ENCODE assay signal across 8 cellular contexts in the genomic region with DNA sequence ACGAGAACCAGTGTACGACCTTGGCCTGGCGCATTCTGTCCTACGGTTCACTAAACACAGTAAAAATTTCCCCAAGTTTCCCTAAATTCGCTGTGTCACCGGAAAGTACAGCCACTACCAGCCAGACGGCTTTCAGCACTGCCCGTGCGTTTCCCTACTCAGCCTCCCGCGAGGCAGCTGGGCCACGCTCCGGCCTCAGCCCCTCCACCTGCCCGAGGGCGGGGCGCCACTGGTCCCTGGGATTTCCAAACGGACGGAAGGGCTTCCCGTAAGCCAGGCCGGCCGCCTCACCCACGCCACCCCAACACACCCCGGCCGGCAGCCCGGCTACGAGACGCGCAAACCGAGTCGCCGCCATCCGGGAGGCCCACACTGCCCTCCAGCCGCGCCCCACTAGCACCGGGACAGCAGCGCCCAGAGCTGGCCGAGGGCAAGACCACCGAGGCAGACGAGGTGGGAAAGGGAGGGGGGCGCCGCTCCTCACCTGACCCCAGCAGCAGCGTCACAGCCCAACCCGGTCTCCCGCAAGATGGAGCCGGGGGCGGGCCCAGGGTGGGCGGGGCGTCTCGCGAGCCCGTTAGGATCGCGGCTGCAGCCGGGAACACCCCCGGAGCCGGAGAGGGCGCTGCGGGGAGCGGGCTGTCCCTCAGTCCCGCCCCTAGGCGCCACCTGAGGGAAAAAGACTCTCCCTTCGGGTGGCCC. TPM values are rescaled to one million over a fixed set of nuclear protein-coding genes. Genes with fewer than 3 reads are reported as not detected.
DNase-seq lines count a peak whose midpoint lies in the region; TF ChIP-seq lines count a peak whose summit lies in the region.

Gene ANXA7 (minus strand): TSS at position 531 of the 702 bp plus-strand sequence. CDS start 13,202 bp downstream, outside the sequence.

- H3K9me3 ChIP-seq in SK-N-SH, result no peaks in the 10 kb centered on the region
- no peaks in the 10 kb centered on the region for H3K9me3 ChIP-seq in suprapubic skin

- peak within 1 kb of the TSS; percentile 87 for H3K4me2 ChIP-seq in SK-N-SH

- H2AFZ ChIP-seq in SK-N-SH (ENCODE audit: low read depth), result peak within 1 kb of the TSS; percentile 88

- peaks cover 16% of the 10 kb centered on the region for H4K20me1 ChIP-seq in SK-N-SH (ENCODE audit: insufficient read depth)

- DNase-seq in GM10266 (ENCODE audit: extremely low spot score), result peak; percentile 96
- no peak for DNase-seq in HFF-Myc (ENCODE audit: extremely low read depth, low read depth)
- peak; percentile 69 for DNase-seq in MV-4-11 (lab: John Stamatoyannopoulos, UW)
- DNase-seq in SK-N-SH, result peak; percentile 99
- peak; percentile 97 for DNase-seq in activated naive CD4-positive, alpha-beta T cell treated with anti-CD3 and anti-CD28 coated beads, Interleukin-2, amount 50 U/mL, for 16 hours
- DNase-seq in globus pallidus (ENCODE audit: low spot score), result peak; percentile 91
- peak; percentile 87 for DNase-seq in occipital lobe (lab: John Stamatoyannopoulos, UW)
- peak; percentile 95 for DNase-seq in suprapubic skin (ENCODE audit: low spot score in 2 of 2)

- peaks cover 51% of the 10 kb centered on the region for H3K79me2 ChIP-seq in SK-N-SH (ENCODE audit: insufficient read depth)

- peak within 1 kb of the TSS; percentile 80 to 88 for H3K27ac ChIP-seq in SK-N-SH (ENCODE audit: low read depth in 2 of 2, low read length in 1 of 2)
- peak within 1 kb of the TSS; percentile 99 for H3K27ac ChIP-seq in suprapubic skin

- no peak for TF ChIP-seq RAD21 in SK-N-SH (IDR thresholded peaks at IDR 0.05; ENCODE audit: low read length)

- H3F3A ChIP-seq in SK-N-SH (replicated peaks; ENCODE audit: insufficient read depth), result peaks cover 8% of the 10 kb centered on the region

- WGBS in SK-N-SH (ENCODE audit: low lambda C conversion rate), result 3% methylated on average over 12 of the region's 62 CpGs
- WGBS in suprapubic skin, result 0% methylated on average over 59 of the region's 62 CpGs

- no peaks in the 10 kb centered on the region for H3K9me2 ChIP-seq in SK-N-SH

- H3K36me3 ChIP-seq in SK-N-SH (replicated peaks in 1 of 2; ENCODE audit: control insufficient read depth in 1 of 2, insufficient read depth in 2 of 2, low read length in 1 of 2) (peaks cover 0 to 13% of the 10 kb centered on the region in 2 experiments), suprapubic skin (no peaks in the 10 kb centered on the region)

- CTCF ChIA-PET in SK-N-SH (lab: Yijun Ruan, JAX), result interaction anchor here (1.1 to 1.6 kb wide), 3 partner anchors 16 to 162 kb away, joined by 3 to 5 read pairs (median 4); no protein-coding TSS in a partner anchor

- H3K4me3 ChIP-seq in HFF-Myc (replicated peaks; ENCODE audit: low read depth, low read length) (peak within 1 kb of the TSS; percentile 91), SK-N-SH (ENCODE audit: low read depth in 2 of 2, low read length in 1 of 2) (peak within 1 kb of the TSS; percentile 74 to 83), suprapubic skin (peak within 1 kb of the TSS; percentile 100)

- peak; percentile 12 to 87 for TF ChIP-seq POLR2A in suprapubic skin (IDR thresholded peaks at IDR 0.05)

- peak within 1 kb of the TSS; percentile 95 for H3K9ac ChIP-seq in SK-N-SH

- peak; percentile 26 for TF ChIP-seq CTCF in GM10266 (IDR thresholded peaks at IDR 0.05; ENCODE audit: control insufficient read depth, insufficient read depth, low read depth, missing control alignments)
- TF ChIP-seq CTCF in HFF-Myc (IDR thresholded peaks at IDR 0.05; ENCODE audit: low read depth, low read length, missing control alignments), result no peak
- TF ChIP-seq CTCF in SK-N-SH (IDR thresholded peaks at IDR 0.05), result no peak; the same call in 1 of the 2 replicates
- peak in 1 of 2 donors; percentile 40 for TF ChIP-seq CTCF in suprapubic skin (IDR thresholded peaks at IDR 0.05)

- POLR2A ChIA-PET in SK-N-SH (lab: Yijun Ruan, JAX), result interaction anchor here (1.3 kb wide), 1 partner anchor 162 kb away, joined by 5 read pairs; no protein-coding TSS in a partner anchor

- H3K4me1 ChIP-seq in SK-N-SH (ENCODE audit: control insufficient read depth in 1 of 2, insufficient read depth in 2 of 2, low read depth in 1 of 2, low read length in 1 of 2) (peaks cover 7 to 8% of the 10 kb centered on the region in 2 experiments; a peak in 1 of 4 replicates), suprapubic skin (peaks cover 26% of the 10 kb centered on the region)

- TF ChIP-seq EP300 in SK-N-SH (IDR thresholded peaks at IDR 0.05; ENCODE audit: borderline replicate concordance in 1 of 2, low read depth in 1 of 2, low read length in 1 of 2), result no peak
- TF ChIP-seq EP300 in suprapubic skin (IDR thresholded peaks at IDR 0.05), result no peak

- H3K27me3 ChIP-seq in SK-N-SH (ENCODE audit: insufficient read depth), result no peaks in the 10 kb centered on the region
- no peaks in the 10 kb centered on the region for H3K27me3 ChIP-seq in suprapubic skin

TF ChIP-seq in SK-N-SH, 30 proteins besides CTCF, POLR2A, EP300 and RAD21 (continues in another document):
- TF ChIP-seq CHD2 (IDR thresholded peaks at IDR 0.05; ENCODE audit: low read length, partially characterized antibody) (peak; percentile 90), GATA2 (CRISPR knock-in tag; IDR thresholded peaks at IDR 0.05) (no peak), FOSL2 (IDR thresholded peaks at IDR 0.05; ENCODE audit: borderline replicate concordance, low read depth) (no peak), SMC3 (IDR thresholded peaks at IDR 0.05; ENCODE audit: low read depth, low read length) (no peak), SIN3A (IDR thresholded peaks at IDR 0.05; ENCODE audit: borderline replicate concordance, low read depth, low read length) (no peak; the same call in 1 of the 2 replicates), TCF12 (IDR thresholded peaks at IDR 0.05) (no peak), MXI1 (IDR thresholded peaks at IDR 0.05; ENCODE audit: low read depth, low read length) (peak; percentile 86; the same call in 1 of the 2 replicates), POLR2AphosphoS5 (IDR thresholded peaks at IDR 0.05; ENCODE audit: low read depth, low read length) (peak; percentile 59; the same call in 1 of the 2 replicates), FOXJ3 (CRISPR knock-in tag; IDR thresholded peaks at IDR 0.05) (no peak; the same call in 1 of the 2 replicates), RFX5 (IDR thresholded peaks at IDR 0.05; ENCODE audit: low read length) (no peak), JUND (IDR thresholded peaks at IDR 0.05) (no peak), FOXM1 (IDR thresholded peaks at IDR 0.05; ENCODE audit: low read depth) (no peak), ELF1 (IDR thresholded peaks at IDR 0.05) (no peak), NRF1 (IDR thresholded peaks at IDR 0.05; ENCODE audit: low read depth, low read length) (no peak), YY1 (IDR thresholded peaks at IDR 0.05; ENCODE audit: low read depth) (no peak; the same call in 1 of the 2 replicates), TAF1 (IDR thresholded peaks at IDR 0.05; ENCODE audit: borderline replicate concordance, low read depth, low read length) (no peak; the same call in 1 of the 2 replicates), RCOR1 (IDR thresholded peaks at IDR 0.05; ENCODE audit: low read length) (no peak), RXRA (IDR thresholded peaks at IDR 0.05; ENCODE audit: borderline replicate concordance, low read depth) (no peak), GABPA (IDR thresholded peaks at IDR 0.05; ENCODE audit: low read depth) (0 out of 2 replicates have a peak, but pooled peaks have one; percentile 26)
- TF ChIP-seq, protein P1, sequence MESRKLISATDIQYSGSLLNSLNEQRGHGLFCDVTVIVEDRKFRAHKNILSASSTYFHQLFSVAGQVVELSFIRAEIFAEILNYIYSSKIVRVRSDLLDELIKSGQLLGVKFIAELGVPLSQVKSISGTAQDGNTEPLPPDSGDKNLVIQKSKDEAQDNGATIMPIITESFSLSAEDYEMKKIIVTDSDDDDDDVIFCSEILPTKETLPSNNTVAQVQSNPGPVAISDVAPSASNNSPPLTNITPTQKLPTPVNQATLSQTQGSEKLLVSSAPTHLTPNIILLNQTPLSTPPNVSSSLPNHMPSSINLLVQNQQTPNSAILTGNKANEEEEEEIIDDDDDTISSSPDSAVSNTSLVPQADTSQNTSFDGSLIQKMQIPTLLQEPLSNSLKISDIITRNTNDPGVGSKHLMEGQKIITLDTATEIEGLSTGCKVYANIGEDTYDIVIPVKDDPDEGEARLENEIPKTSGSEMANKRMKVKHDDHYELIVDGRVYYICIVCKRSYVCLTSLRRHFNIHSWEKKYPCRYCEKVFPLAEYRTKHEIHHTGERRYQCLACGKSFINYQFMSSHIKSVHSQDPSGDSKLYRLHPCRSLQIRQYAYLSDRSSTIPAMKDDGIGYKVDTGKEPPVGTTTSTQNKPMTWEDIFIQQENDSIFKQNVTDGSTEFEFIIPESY (IDR thresholded peaks at IDR 0.05; ENCODE audit: borderline replicate concordance, low read depth), result peak; percentile 66; the same call in 1 of the 2 replicates
- TF ChIP-seq, protein P2, sequence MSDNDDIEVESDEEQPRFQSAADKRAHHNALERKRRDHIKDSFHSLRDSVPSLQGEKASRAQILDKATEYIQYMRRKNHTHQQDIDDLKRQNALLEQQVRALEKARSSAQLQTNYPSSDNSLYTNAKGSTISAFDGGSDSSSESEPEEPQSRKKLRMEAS (IDR thresholded peaks at IDR 0.05; ENCODE audit: low read depth), result peak; percentile 57; the same call in 1 of the 2 replicates
- TF ChIP-seq, protein P3, sequence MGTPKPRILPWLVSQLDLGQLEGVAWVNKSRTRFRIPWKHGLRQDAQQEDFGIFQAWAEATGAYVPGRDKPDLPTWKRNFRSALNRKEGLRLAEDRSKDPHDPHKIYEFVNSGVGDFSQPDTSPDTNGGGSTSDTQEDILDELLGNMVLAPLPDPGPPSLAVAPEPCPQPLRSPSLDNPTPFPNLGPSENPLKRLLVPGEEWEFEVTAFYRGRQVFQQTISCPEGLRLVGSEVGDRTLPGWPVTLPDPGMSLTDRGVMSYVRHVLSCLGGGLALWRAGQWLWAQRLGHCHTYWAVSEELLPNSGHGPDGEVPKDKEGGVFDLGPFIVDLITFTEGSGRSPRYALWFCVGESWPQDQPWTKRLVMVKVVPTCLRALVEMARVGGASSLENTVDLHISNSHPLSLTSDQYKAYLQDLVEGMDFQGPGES (IDR thresholded peaks at IDR 0.05; ENCODE audit: low read depth, low read length), result no peak

RNA-seq across cellular contexts. Expression of gene ANXA7, which starts in this region (rescaled TPM):
- 65.7 and 88.1 TPM in 2 replicates for polyA plus RNA-seq in SK-N-SH (2012; rRNA removed)
- 82.6 and 83.1 TPM in 2 replicates for polyA plus RNA-seq in SK-N-SH (2012; cell fraction: cytosol; rRNA removed)
- 38.1 and 67.6 TPM in 2 replicates for polyA plus RNA-seq in SK-N-SH (2012; cell fraction: nucleus; rRNA removed)
- total RNA-seq in occipital lobe (34.3 TPM), suprapubic skin (100 to 1,000 TPM in 2 of 4 donors, 10 to 100 TPM in 2; 93.5 to 153 (median 100) TPM)
